8 cellular contexts compared by ENCODE assay signal in the genomic region with DNA sequence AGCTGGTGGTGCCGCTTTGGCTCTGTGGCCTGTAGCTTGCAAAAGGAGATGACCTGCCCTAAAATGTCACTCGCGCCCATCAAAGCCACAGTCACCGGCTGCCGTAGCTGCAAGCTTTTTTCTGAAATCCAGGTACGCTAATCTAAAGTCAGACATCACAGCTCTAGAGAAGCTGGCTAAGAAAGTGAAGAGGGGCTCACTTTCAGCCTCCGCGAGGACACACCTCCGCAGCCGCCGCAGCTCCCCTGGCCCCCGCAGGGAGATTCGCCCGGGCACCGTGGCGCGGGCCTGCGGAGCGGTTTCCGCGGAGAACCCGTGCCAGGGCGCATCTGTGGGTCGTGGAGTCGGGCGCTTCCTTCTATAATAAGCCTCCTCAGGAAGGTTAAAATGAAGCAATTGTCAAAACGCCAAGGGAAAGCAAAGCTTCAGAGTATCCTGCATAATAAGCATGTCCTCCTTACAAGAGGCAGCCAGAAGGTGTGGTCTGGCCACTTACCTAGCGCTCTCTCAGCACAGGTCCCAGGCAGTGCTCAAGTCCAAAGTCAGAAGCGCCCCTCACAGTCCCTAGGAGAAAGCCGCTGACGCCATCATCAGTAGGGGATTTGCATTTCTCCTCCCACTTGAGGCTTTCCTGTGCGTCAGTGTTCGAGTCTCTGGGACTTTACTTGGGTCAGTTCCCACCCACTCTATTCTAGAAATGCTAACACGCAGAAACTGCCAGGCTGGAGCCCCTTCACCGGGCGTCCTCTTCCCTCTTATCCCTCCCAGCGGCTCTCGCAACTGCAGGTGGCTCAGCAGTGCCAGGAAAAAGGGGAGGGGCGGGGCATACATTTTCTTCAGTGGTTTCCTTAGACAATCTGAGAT. TPM values are rescaled to one million over a fixed set of nuclear protein-coding genes. Genes with fewer than 3 reads are reported as not detected.
DNase-seq lines count a peak whose midpoint lies in the region; ATAC-seq and TF ChIP-seq lines count a peak whose summit lies in the region.

A gene with protein sequence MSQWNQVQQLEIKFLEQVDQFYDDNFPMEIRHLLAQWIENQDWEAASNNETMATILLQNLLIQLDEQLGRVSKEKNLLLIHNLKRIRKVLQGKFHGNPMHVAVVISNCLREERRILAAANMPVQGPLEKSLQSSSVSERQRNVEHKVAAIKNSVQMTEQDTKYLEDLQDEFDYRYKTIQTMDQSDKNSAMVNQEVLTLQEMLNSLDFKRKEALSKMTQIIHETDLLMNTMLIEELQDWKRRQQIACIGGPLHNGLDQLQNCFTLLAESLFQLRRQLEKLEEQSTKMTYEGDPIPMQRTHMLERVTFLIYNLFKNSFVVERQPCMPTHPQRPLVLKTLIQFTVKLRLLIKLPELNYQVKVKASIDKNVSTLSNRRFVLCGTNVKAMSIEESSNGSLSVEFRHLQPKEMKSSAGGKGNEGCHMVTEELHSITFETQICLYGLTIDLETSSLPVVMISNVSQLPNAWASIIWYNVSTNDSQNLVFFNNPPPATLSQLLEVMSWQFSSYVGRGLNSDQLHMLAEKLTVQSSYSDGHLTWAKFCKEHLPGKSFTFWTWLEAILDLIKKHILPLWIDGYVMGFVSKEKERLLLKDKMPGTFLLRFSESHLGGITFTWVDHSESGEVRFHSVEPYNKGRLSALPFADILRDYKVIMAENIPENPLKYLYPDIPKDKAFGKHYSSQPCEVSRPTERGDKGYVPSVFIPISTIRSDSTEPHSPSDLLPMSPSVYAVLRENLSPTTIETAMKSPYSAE (minus strand): TSS at position 544 of the 864 bp plus-strand sequence. CDS start 2,791 bp downstream, outside the sequence.

- ATAC-seq in GM18498 (IDR thresholded peaks at IDR 0.05; ENCODE audit: unreplicated experiment), result peak; percentile 85
- peak; percentile 94 for ATAC-seq in HG02623 (IDR thresholded peaks at IDR 0.05; ENCODE audit: unreplicated experiment)

- H3K4me3 ChIP-seq in fibroblast of mammary gland (ENCODE audit: control insufficient read depth, low read depth, low read length) (peak within 1 kb of the TSS; percentile 60), neutrophil (ENCODE audit: low read depth in 1 of 2, low read length in 1 of 2) (peak within 1 kb of the TSS; percentile 62 to 63)

- H3K27me3 ChIP-seq in neutrophil, result peaks cover 28% of the 10 kb centered on the region

- peaks cover 13 to 15% of the 10 kb centered on the region in 2 experiments for H3K4me1 ChIP-seq in neutrophil (ENCODE audit: control insufficient read depth in 1 of 2, insufficient read depth in 1 of 2, low read depth in 1 of 2, low read length in 1 of 2)

- no peaks in the 10 kb centered on the region for H3K36me3 ChIP-seq in neutrophil

- H3K9me3 ChIP-seq in neutrophil, result no peaks in the 10 kb centered on the region

- TF ChIP-seq CTCF in fibroblast of mammary gland (conservative IDR thresholded peaks at IDR 0.05; ENCODE audit: control insufficient read depth, insufficient read depth, low read depth, low read length) (no peak), neutrophil (IDR thresholded peaks at IDR 0.05) (no peak)

- H3K27ac ChIP-seq in neutrophil (peak within 1 kb of the TSS; percentile 46), temporal lobe (ENCODE audit: low read depth, low read length) (peak within 1 kb of the TSS; percentile 10)

- peak; percentile 30 for DNase-seq in NCI-H526 treated with DMSO at 0.1 percent for 48 hours (lab: John Stamatoyannopoulos, UW)
- DNase-seq in activated T-cell treated with anti-CD3 and anti-CD28 coated beads for 4 hours, result peak; percentile 65
- peak; percentile 67 for DNase-seq in fibroblast of mammary gland (ENCODE audit: low read depth)
- no peak for DNase-seq in NCI-H446 treated with DMSO at 0.1 percent for 48 hours (lab: John Stamatoyannopoulos, UW)

RNA-seq across cellular contexts. Expression of the gene that starts here (rescaled TPM):
- total RNA-seq in temporal lobe, result 3.0 TPM
